ENCODE assay signal across 12 cellular contexts in genomic region chr6:69164564-69165252, GRCh38.
A peak's percentile ranks its signal among the peaks of the same experiment; 100 is the strongest.
DNase-seq lines count a peak whose midpoint lies in the region; ATAC-seq, FAIRE-seq and TF ChIP-seq lines count a peak whose summit lies in the region.
"Had no signal": no experiment of that assay in that cellular context is flagged by ENCODE, and none has a peak within 500 bp of the region (broad histone marks: within the 10 kb centered on the region; RNA-seq: fewer than 3 reads in every experiment).

No MANE protein-coding gene starts in this region.

- ATAC-seq in GM21723 (IDR thresholded peaks at IDR 0.05; ENCODE audit: unreplicated experiment): no peak
- ATAC-seq in HG03342 (IDR thresholded peaks at IDR 0.05; ENCODE audit: unreplicated experiment): no peak
- no peak for ATAC-seq in HG02798 (IDR thresholded peaks at IDR 0.05; ENCODE audit: poor library complexity, unreplicated experiment)
- ATAC-seq in HG02678 (IDR thresholded peaks at IDR 0.05; ENCODE audit: unreplicated experiment): no peak

- DNase-seq in D721Med (ENCODE audit: insufficient read length, low spot score) (no peak), KBM-7 (peak; percentile 7), SW480 (ENCODE audit: low spot score) (peak; percentile 1), iPS-NIHi11 (ENCODE audit: low spot score) (peak; percentile 37)
- DNase-seq: activated CD4-positive, alpha-beta T cell treated with anti-CD3 and anti-CD28 coated beads, Interleukin-2, amount 50 U/mL, for 4 hours; CD4-positive, alpha-beta memory T cell; SHP77 treated with DMSO at 0.1 percent for 48 hours; stimulated activated CD4-positive, alpha-beta T cell treated with anti-CD3 and anti-CD28 coated beads, Interleukin-1b, Interleukin-23, amount 100 ng/mL, for 48 hours had no signal

- TF ChIP-seq CTCF in D721Med (IDR thresholded peaks at IDR 0.05; ENCODE audit: insufficient read depth, missing control alignments): peak; percentile 37

- no peak for FAIRE-seq in D721Med (lab: Jason Lieb, UNC)

- in situ Hi-C loops in KBM-7 (cut with MboI; ENCODE audit: low pct_unique_long_range_greater_than_20kb, low sequenced_read_pairs): no loop called here
